Comparison of ENCODE assay signal across 8 cellular contexts in genomic region chr22:22752556-22753477, GRCh38.
DNase-seq lines count a peak whose midpoint lies in the region; ATAC-seq and TF ChIP-seq lines count a peak whose summit lies in the region.

No MANE protein-coding gene starts in this region.

- peaks cover 45% of the 10 kb centered on the region for H3K4me1 Mint-ChIP-seq in stimulated activated naive CD8-positive, alpha-beta T cell treated with anti-CD3 and anti-CD28 coated beads, Interleukin-15, Interleukin-2, amounts not matched to agents 100 ng/mL and 50 ng/mL, for 24 hours (ENCODE audit: low read depth)

- H3K4me1 ChIP-seq in gastroesophageal sphincter (no peaks in the 10 kb centered on the region), aorta (ENCODE audit: control insufficient read depth in 1 of 2, insufficient read depth in 2 of 2, low read length in 2 of 2) (no peaks in the 10 kb centered on the region)

- H3K9me3 ChIP-seq in gastroesophageal sphincter (no peaks in the 10 kb centered on the region), aorta (ENCODE audit: control insufficient read depth, low read length) (no peaks in the 10 kb centered on the region)

- ATAC-seq in stimulated activated naive CD8-positive, alpha-beta T cell treated with anti-CD3 and anti-CD28 coated beads, Interleukin-15, Interleukin-2, amounts not matched to agents 100 U/mL and 50 U/mL, for 24 hours: no peak
- peak; percentile 68 for ATAC-seq in gastroesophageal sphincter
- ATAC-seq in aorta (ENCODE audit: low FRiP score): peak; percentile 4
- ATAC-seq in GM18861 (IDR thresholded peaks at IDR 0.05; ENCODE audit: unreplicated experiment): no peak
- ATAC-seq in HG02571 (IDR thresholded peaks at IDR 0.05; ENCODE audit: unreplicated experiment): no peak

- peaks cover 7% of the 10 kb centered on the region for H3K27me3 ChIP-seq in gastroesophageal sphincter
- H3K27me3 ChIP-seq in aorta (ENCODE audit: control insufficient read depth in 1 of 2, insufficient read depth in 2 of 2, low read length in 1 of 2): no peaks in the 10 kb centered on the region

- H3K36me3 ChIP-seq in gastroesophageal sphincter (no peaks in the 10 kb centered on the region), aorta (ENCODE audit: control insufficient read depth in 1 of 2, insufficient read depth in 2 of 2, low read length in 1 of 2) (no peaks in the 10 kb centered on the region)

- 57 to 66% methylated on average over 5 of the region's 12 CpGs for WGBS in gastroesophageal sphincter (ENCODE audit: low coverage in 1 of 2), 2 donors
- WGBS in aorta, 2 donors: 71 to 78% methylated on average over 12 of the region's 12 CpGs

- H3K27ac Mint-ChIP-seq in stimulated activated naive CD8-positive, alpha-beta T cell treated with anti-CD3 and anti-CD28 coated beads, Interleukin-15, Interleukin-2, amounts not matched to agents 100 ng/mL and 50 ng/mL, for 24 hours: peak overlapping the region; percentile 49

- no peak for TF ChIP-seq EP300 in gastroesophageal sphincter (IDR thresholded peaks at IDR 0.05)

- H3K4me3 ChIP-seq in gastroesophageal sphincter (no peak overlapping the region), aorta (ENCODE audit: low read length in 2 of 2) (no peak overlapping the region)

- intact Hi-C loops in aorta (cut with DNase I): no loop called here

- H3K27ac ChIP-seq in gastroesophageal sphincter: no peak overlapping the region
- H3K27ac ChIP-seq in aorta (ENCODE audit: low read depth in 1 of 2, low read length in 2 of 2): no peak overlapping the region

- no peak overlapping the region for H3K4me3 Mint-ChIP-seq in stimulated activated naive CD8-positive, alpha-beta T cell treated with anti-CD3 and anti-CD28 coated beads, Interleukin-15, Interleukin-2, amounts not matched to agents 100 ng/mL and 50 ng/mL, for 24 hours

- TF ChIP-seq POLR2A in gastroesophageal sphincter (IDR thresholded peaks at IDR 0.05): no peak

- H3K27me3 Mint-ChIP-seq in stimulated activated naive CD8-positive, alpha-beta T cell treated with anti-CD3 and anti-CD28 coated beads, Interleukin-15, Interleukin-2, amounts not matched to agents 100 ng/mL and 50 ng/mL, for 24 hours: no peaks in the 10 kb centered on the region

- H3K36me3 Mint-ChIP-seq in stimulated activated naive CD8-positive, alpha-beta T cell treated with anti-CD3 and anti-CD28 coated beads, Interleukin-15, Interleukin-2, amounts not matched to agents 100 ng/mL and 50 ng/mL, for 24 hours (ENCODE audit: low read depth): no peaks in the 10 kb centered on the region

- H3K9me3 Mint-ChIP-seq in stimulated activated naive CD8-positive, alpha-beta T cell treated with anti-CD3 and anti-CD28 coated beads, Interleukin-15, Interleukin-2, amounts not matched to agents 100 ng/mL and 50 ng/mL, for 24 hours: no peaks in the 10 kb centered on the region

- DNase-seq in stimulated activated naive CD8-positive, alpha-beta T cell treated with anti-CD3 and anti-CD28 coated beads, Interleukin-15, Interleukin-2, amounts not matched to agents 100 U/mL and 50 U/mL, for 24 hours: no peak
- DNase-seq in T follicular helper cell (ENCODE audit: low read depth) (peak; percentile 20), aorta (peak in 1 of 2 donors; percentile 63), dermis blood vessel endothelial cell (no peak)

- TF ChIP-seq CTCF in gastroesophageal sphincter (IDR thresholded peaks at IDR 0.05): no peak

Comparison
In these comparisons a context has a peak if more than half of its experiments do, and no peak if none do; other contexts are left out.
1. ATAC-seq: peak in gastroesophageal sphincter (single experiment) and aorta (single experiment); none in stimulated activated naive CD8-positive, alpha-beta T cell treated with anti-CD3 and anti-CD28 coated beads, Interleukin-15, Interleukin-2, amounts not matched to agents 100 U/mL and 50 U/mL, for 24 hours (single experiment), GM18861 (single experiment) and HG02571 (single experiment).